Comparison of ENCODE assay signal across 8 cellular contexts in genomic region chr6:35048631-35049083, GRCh38.
DNase-seq lines count a peak whose midpoint lies in the region; ATAC-seq and TF ChIP-seq lines count a peak whose summit lies in the region.

No MANE protein-coding gene starts in this region.

- H3K27me3 Mint-ChIP-seq in natural killer cell (ENCODE audit: low read depth in 2 of 2) = no peaks in the 10 kb centered on the region
- H3K27me3 Mint-ChIP-seq in natural killer cell treated with Interleukin-12 subunit alpha and Interleukin-12 subunit beta and Interleukin-15 and Interleukin-18, amount 100 ng/mL, for 72 hours = no peaks in the 10 kb centered on the region

- DNase-seq in natural killer cell (no peak), left ventricle myocardium superior (peak; percentile 56), skeletal muscle cell (ENCODE audit: low read depth) (peak; percentile 85), NCI-H526 (lab: John Stamatoyannopoulos, UW) (no peak), ecto neural progenitor cell (ENCODE audit: low spot score) (no peak), NCI-H146 treated with DMSO at 0.1 percent for 48 hours (lab: John Stamatoyannopoulos, UW; ENCODE audit: unreplicated experiment) (no peak)
- no peak for DNase-seq in natural killer cell treated with Interleukin-12 subunit alpha and Interleukin-12 subunit beta and Interleukin-15 and Interleukin-18, amount 100 ng/mL, for 72 hours (ENCODE audit: low spot score)
- peak; percentile 28 to 33 for DNase-seq in activated T-cell treated with anti-CD3 and anti-CD28 coated beads, Interleukin-2, amount 50 U/mL, for 48 hours

- no peaks in the 10 kb centered on the region for H3K9me3 Mint-ChIP-seq in natural killer cell
- H3K9me3 Mint-ChIP-seq in natural killer cell treated with Interleukin-12 subunit alpha and Interleukin-12 subunit beta and Interleukin-15 and Interleukin-18, amount 100 ng/mL, for 72 hours = no peaks in the 10 kb centered on the region

- H3K36me3 Mint-ChIP-seq in natural killer cell = no peaks in the 10 kb centered on the region
- no peaks in the 10 kb centered on the region for H3K36me3 Mint-ChIP-seq in natural killer cell treated with Interleukin-12 subunit alpha and Interleukin-12 subunit beta and Interleukin-15 and Interleukin-18, amount 100 ng/mL, for 72 hours

- peak overlapping the region; percentile 0 for H3K4me3 ChIP-seq in skeletal muscle cell (ENCODE audit: low read depth, low read length)

- TF ChIP-seq CTCF in natural killer cell (IDR thresholded peaks at IDR 0.05) = no peak

- H3K4me1 Mint-ChIP-seq in natural killer cell = peaks cover 16 to 18% of the 10 kb centered on the region in 2 donors
- peaks cover 11 to 18% of the 10 kb centered on the region in 2 donors for H3K4me1 Mint-ChIP-seq in natural killer cell treated with Interleukin-12 subunit alpha and Interleukin-12 subunit beta and Interleukin-15 and Interleukin-18, amount 100 ng/mL, for 72 hours (ENCODE audit: low read depth in 2 of 2)

- H3K27ac Mint-ChIP-seq in natural killer cell = no peak overlapping the region
- no peak overlapping the region for H3K27ac Mint-ChIP-seq in natural killer cell treated with Interleukin-12 subunit alpha and Interleukin-12 subunit beta and Interleukin-15 and Interleukin-18, amount 100 ng/mL, for 72 hours

- peak; percentile 42 to 75 (median 60) for ATAC-seq in natural killer cell
- ATAC-seq in natural killer cell treated with Interleukin-12 subunit alpha and Interleukin-12 subunit beta and Interleukin-15 and Interleukin-18, amount 100 ng/mL, for 72 hours = no peak
- ATAC-seq in left ventricle myocardium superior = peak; percentile 17

- no peak overlapping the region for H3K4me3 Mint-ChIP-seq in natural killer cell
- H3K4me3 Mint-ChIP-seq in natural killer cell treated with Interleukin-12 subunit alpha and Interleukin-12 subunit beta and Interleukin-15 and Interleukin-18, amount 100 ng/mL, for 72 hours = no peak overlapping the region

- intact Hi-C loops in natural killer cell (cut with micrococcal nuclease) = no loop called here
- intact Hi-C loops in left ventricle myocardium superior (cut with micrococcal nuclease) = no loop called here

Comparison
In these comparisons a context has a peak if more than half of its experiments do, and no peak if none do; other contexts are left out.
1. ATAC-seq: peak in natural killer cell (3 of 3) and left ventricle myocardium superior (single experiment); none in natural killer cell treated with Interleukin-12 subunit alpha and Interleukin-12 subunit beta and Interleukin-15 and Interleukin-18, amount 100 ng/mL, for 72 hours (0 of 2).
2. DNase-seq: peak in activated T-cell treated with anti-CD3 and anti-CD28 coated beads, Interleukin-2, amount 50 U/mL, for 48 hours (2 of 2), left ventricle myocardium superior (single experiment) and skeletal muscle cell (single experiment); none in natural killer cell (single experiment), natural killer cell treated with Interleukin-12 subunit alpha and Interleukin-12 subunit beta and Interleukin-15 and Interleukin-18, amount 100 ng/mL, for 72 hours (single experiment), NCI-H526 (0 of 2), ecto neural progenitor cell (single experiment) and NCI-H146 treated with DMSO at 0.1 percent for 48 hours (single experiment).